Comparison of ENCODE assay signal across 8 cellular contexts in genomic region chr16:69564845-69565610, GRCh38. TPM values are rescaled to one million over a fixed set of nuclear protein-coding genes. Genes with fewer than 3 reads are reported as not detected.
A peak's percentile ranks its signal among the peaks of the same experiment; 100 is the strongest.
DNase-seq lines count a peak whose midpoint lies in the region; ATAC-seq and TF ChIP-seq lines count a peak whose summit lies in the region.

No MANE protein-coding gene starts in this region.

- no peaks in the 10 kb centered on the region for H3K27me3 ChIP-seq in SU-DHL-6 (ENCODE audit: low read length)
- H3K27me3 ChIP-seq in fibroblast of lung (ENCODE audit: control insufficient read depth, insufficient read depth, low read length), result no peaks in the 10 kb centered on the region
- H3K27me3 ChIP-seq in parathyroid adenoma (ENCODE audit: control insufficient read depth, insufficient read depth, low read length), result no peaks in the 10 kb centered on the region

- H3K79me2 ChIP-seq in SU-DHL-6 (ENCODE audit: insufficient read depth, low read length) (peaks cover 28% of the 10 kb centered on the region), fibroblast of lung (ENCODE audit: control insufficient read depth, insufficient read depth, low read length) (peaks cover 43% of the 10 kb centered on the region), parathyroid adenoma (peaks cover 5% of the 10 kb centered on the region)

- H3K27ac ChIP-seq in SU-DHL-6 (ENCODE audit: low read depth, low read length) (peak overlapping the region; percentile 43; the same call in 1 of the 2 replicates), fibroblast of lung (ENCODE audit: insufficient read depth, low read length) (peak overlapping the region; percentile 92), parathyroid adenoma (peak overlapping the region; percentile 92)

- H3F3A ChIP-seq in SU-DHL-6 (ENCODE audit: insufficient read depth), result no peaks in the 10 kb centered on the region; the same call in 1 of the 2 replicates

- TF ChIP-seq CTCF in SU-DHL-6 (IDR thresholded peaks at IDR 0.05; ENCODE audit: insufficient read depth, low read length, poor library complexity, severe bottlenecking) (no peak), fibroblast of lung (conservative IDR thresholded peaks at IDR 0.05 in 1 of 2, IDR thresholded peaks at IDR 0.05 in 1 of 2; ENCODE audit: low read depth in 1 of 2, low read length in 2 of 2) (no peak), parathyroid adenoma (IDR thresholded peaks at IDR 0.05) (no peak)

- no peaks in the 10 kb centered on the region for H3K9me2 ChIP-seq in SU-DHL-6 (replicated peaks; ENCODE audit: insufficient read depth, low read length)

- H3K36me3 ChIP-seq in SU-DHL-6 (ENCODE audit: low read length) (no peaks in the 10 kb centered on the region), fibroblast of lung (ENCODE audit: control insufficient read depth, insufficient read depth, low read length) (no peaks in the 10 kb centered on the region), parathyroid adenoma (ENCODE audit: control insufficient read depth, insufficient read depth, low read length) (no peaks in the 10 kb centered on the region)

- H4K20me1 ChIP-seq in SU-DHL-6 (ENCODE audit: low read depth, low read length) (no peaks in the 10 kb centered on the region), fibroblast of lung (ENCODE audit: control insufficient read depth, extremely low read depth, insufficient read depth, low read length) (no peaks in the 10 kb centered on the region)

- H3K4me1 ChIP-seq in fibroblast of lung (ENCODE audit: control insufficient read depth, extremely low read depth, insufficient read depth, low read length), result peaks cover 3% of the 10 kb centered on the region
- H3K4me1 ChIP-seq in parathyroid adenoma, result peaks cover 12% of the 10 kb centered on the region

- H3K9ac ChIP-seq in SU-DHL-6 (ENCODE audit: low read length), result peak overlapping the region; percentile 90
- peak overlapping the region; percentile 79 for H3K9ac ChIP-seq in fibroblast of lung (ENCODE audit: insufficient read depth, low read length)
- peak overlapping the region; percentile 51 for H3K9ac ChIP-seq in parathyroid adenoma

- H3K4me2 ChIP-seq in SU-DHL-6 (ENCODE audit: low read depth, low read length, poor library complexity, severe bottlenecking), result peak overlapping the region; percentile 90
- peak overlapping the region; percentile 84 for H3K4me2 ChIP-seq in fibroblast of lung (ENCODE audit: extremely low read depth, insufficient read depth, low read length)
- H3K4me2 ChIP-seq in parathyroid adenoma (ENCODE audit: low read length), result peak overlapping the region; percentile 98

- ATAC-seq in HG03439 (IDR thresholded peaks at IDR 0.05; ENCODE audit: unreplicated experiment) (no peak), HG03432 (IDR thresholded peaks at IDR 0.05; ENCODE audit: unreplicated experiment) (no peak)

- H2AFZ ChIP-seq in SU-DHL-6 (ENCODE audit: low read depth, low read length, severe bottlenecking) (peak overlapping the region; percentile 92), fibroblast of lung (ENCODE audit: low read length) (peak overlapping the region; percentile 31), parathyroid adenoma (peak overlapping the region; percentile 83)

- DNase-seq in NCI-H748 (lab: John Stamatoyannopoulos, UW; ENCODE audit: unreplicated experiment) (peak; percentile 23), NCI-H748 treated with DMSO at 0.1 percent for 48 hours (lab: John Stamatoyannopoulos, UW) (no peak), fibroblast of lung (ENCODE audit: low read depth in 2 of 2) (peak; percentile 13 to 32), GDM1 (lab: John Stamatoyannopoulos, UW) (no peak)

- H3K4me3 ChIP-seq in SU-DHL-6 (ENCODE audit: insufficient read depth, low read length, poor library complexity, severe bottlenecking) (peak overlapping the region; percentile 59), fibroblast of lung (replicated peaks in 1 of 4; ENCODE audit: control extremely low read depth in 1 of 4, insufficient read depth in 1 of 4, low read depth in 3 of 4, low read length in 4 of 4) (peak overlapping the region; percentile 61 to 93 (median 78)), parathyroid adenoma (ENCODE audit: low read depth, low read length) (peak overlapping the region; percentile 87)

- H3K9me3 ChIP-seq in SU-DHL-6 (ENCODE audit: insufficient read depth, low read length) (no peaks in the 10 kb centered on the region), fibroblast of lung (ENCODE audit: control insufficient read depth, insufficient read depth, low read depth, low read length) (no peaks in the 10 kb centered on the region), parathyroid adenoma (ENCODE audit: control insufficient read depth, low read length) (no peaks in the 10 kb centered on the region)

RNA-seq across cellular contexts. Expression of gene NFAT5, which starts 0.7 kb away (rescaled TPM):
- 15.7 and 33.4 TPM in 2 replicates for total RNA-seq in fibroblast of lung
- polyA plus RNA-seq in fibroblast of lung, result 24.7 and 39.4 TPM in 2 replicates
- 7.3 and 10.6 TPM in 2 replicates for polyA plus RNA-seq in fibroblast of lung (2012)
- polyA minus RNA-seq in fibroblast of lung (ENCODE audit: low replicate concordance), result 30.0 and 32.5 TPM in 2 replicates

Comparison
In these comparisons a context has a peak if more than half of its experiments do, and no peak if none do; other contexts are left out.
1. DNase-seq: peak in NCI-H748 (single experiment) and fibroblast of lung (2 of 2); none in NCI-H748 treated with DMSO at 0.1 percent for 48 hours (single experiment) and GDM1 (single experiment).
2. H2AFZ ChIP-seq: peak in every context shown above with its lines; median percentile 92 in SU-DHL-6; 83 in parathyroid adenoma; 31 in fibroblast of lung.
3. Peak in every context shown above with its lines, with median percentiles within 50 percentile points of each other: H3K27ac ChIP-seq, H3K4me2 ChIP-seq, H3K4me3 ChIP-seq and H3K9ac ChIP-seq.